In genomic region chr20:20188647-20189046, GRCh38 we compare ENCODE assay signal across 14 cellular contexts.
DNase-seq lines count a peak whose midpoint lies in the region; ATAC-seq lines count a peak whose summit lies in the region.
"Had no signal": no experiment of that assay in that cellular context is flagged by ENCODE, and none has a peak within 500 bp of the region (broad histone marks: within the 10 kb centered on the region; RNA-seq: fewer than 3 reads in every experiment).

No MANE protein-coding gene starts in this region.

- ATAC-seq in GM18511 (IDR thresholded peaks at IDR 0.05; ENCODE audit: unreplicated experiment) (peak; percentile 75), HG02588 (IDR thresholded peaks at IDR 0.05; ENCODE audit: unreplicated experiment) (peak; percentile 80), HG03159 (IDR thresholded peaks at IDR 0.05; ENCODE audit: unreplicated experiment) (peak; percentile 73), GM21367 (IDR thresholded peaks at IDR 0.05; ENCODE audit: unreplicated experiment) (no peak)
- peak; percentile 80 to 90 for ATAC-seq in natural killer cell treated with Interleukin-12 subunit alpha and Interleukin-12 subunit beta and Interleukin-15 and Interleukin-18, amount 100 ng/mL, for 72 hours
- ATAC-seq: activated CD4-positive, CD25-positive, alpha-beta regulatory T cell treated with anti-CD3 and anti-CD28 coated beads, Interleukin-2, amount 50 U/mL, for 24 hours had no signal

- no peaks in the 10 kb centered on the region for H3K27me3 Mint-ChIP-seq in natural killer cell treated with Interleukin-12 subunit alpha and Interleukin-12 subunit beta and Interleukin-15 and Interleukin-18, amount 100 ng/mL, for 72 hours

- peak; percentile 66 for DNase-seq in natural killer cell treated with Interleukin-12 subunit alpha and Interleukin-12 subunit beta and Interleukin-15 and Interleukin-18, amount 100 ng/mL, for 72 hours (ENCODE audit: low spot score)
- DNase-seq in dedifferentiated amniotic fluid mesenchymal stem cell (ENCODE audit: extremely low spot score) = no peak
- no peak for DNase-seq in DMS153 (lab: John Stamatoyannopoulos, UW)
- DNase-seq: CD8-positive, alpha-beta memory T cell; esophagus squamous epithelium; NCI-H2081; NCI-H524 treated with DMSO at 0.1 percent for 48 hours; sigmoid colon; stimulated activated CD4-positive, alpha-beta T cell treated with anti-CD3 and anti-CD28 coated beads, Interleukin-1b, Interleukin-23, amount 100 ng/mL, for 48 hours had no signal

- H3K36me3 Mint-ChIP-seq in natural killer cell treated with Interleukin-12 subunit alpha and Interleukin-12 subunit beta and Interleukin-15 and Interleukin-18, amount 100 ng/mL, for 72 hours = no peaks in the 10 kb centered on the region

- peak overlapping the region; percentile 44 to 69 for H3K27ac Mint-ChIP-seq in natural killer cell treated with Interleukin-12 subunit alpha and Interleukin-12 subunit beta and Interleukin-15 and Interleukin-18, amount 100 ng/mL, for 72 hours

- peaks cover 3% of the 10 kb centered on the region for H3K9me3 Mint-ChIP-seq in natural killer cell treated with Interleukin-12 subunit alpha and Interleukin-12 subunit beta and Interleukin-15 and Interleukin-18, amount 100 ng/mL, for 72 hours

- H3K4me3 Mint-ChIP-seq in natural killer cell treated with Interleukin-12 subunit alpha and Interleukin-12 subunit beta and Interleukin-15 and Interleukin-18, amount 100 ng/mL, for 72 hours = peak overlapping the region; percentile 58
- H3K4me3 Mint-ChIP-seq: CD8-positive, alpha-beta memory T cell had no signal

- peaks cover 42 to 48% of the 10 kb centered on the region in 2 donors for H3K4me1 Mint-ChIP-seq in natural killer cell treated with Interleukin-12 subunit alpha and Interleukin-12 subunit beta and Interleukin-15 and Interleukin-18, amount 100 ng/mL, for 72 hours (ENCODE audit: low read depth in 2 of 2)
